2 cellular contexts compared by ENCODE assay signal in genomic region chr19:12783226-12783848, GRCh38.
TF ChIP-seq lines count a peak whose summit lies in the region.

No MANE protein-coding gene starts in this region.

TF ChIP-seq in IMR-90, 13 proteins besides CTCF, POLR2A, EP300 and RAD21:
- TF ChIP-seq MAZ (IDR thresholded peaks at IDR 0.05; ENCODE audit: borderline replicate concordance, low read depth, low read length) (no peak), CEBPB (IDR thresholded peaks at IDR 0.05; ENCODE audit: low read depth, low read length) (no peak), MAFK (IDR thresholded peaks at IDR 0.05; ENCODE audit: low read depth, low read length) (no peak), RFX5 (IDR thresholded peaks at IDR 0.05; ENCODE audit: low read depth, low read length) (no peak), NFE2L2 (IDR thresholded peaks at IDR 0.05; ENCODE audit: low read depth, low read length) (no peak), BHLHE40 (IDR thresholded peaks at IDR 0.05; ENCODE audit: low read depth, low read length) (no peak), CHD1 (IDR thresholded peaks at IDR 0.05; ENCODE audit: low read depth, low read length) (no peak; the same call in 1 of the 2 replicates), MXI1 (IDR thresholded peaks at IDR 0.05; ENCODE audit: borderline replicate concordance, low read depth, low read length) (no peak), FOS (IDR thresholded peaks at IDR 0.05; ENCODE audit: low read depth, low read length) (no peak), RCOR1 (IDR thresholded peaks at IDR 0.05; ENCODE audit: insufficient replicate concordance, low read length) (no peak), ELK1 (IDR thresholded peaks at IDR 0.05; ENCODE audit: borderline replicate concordance, low read depth, low read length) (no peak), SMC3 (IDR thresholded peaks at IDR 0.05; ENCODE audit: low read depth, low read length) (no peak), USF2 (IDR thresholded peaks at IDR 0.05; ENCODE audit: low read depth, low read length) (no peak)

TF ChIP-seq in GM12878, 131 proteins besides CTCF, POLR2A, EP300 and RAD21 (continues in another document):
- no peak for TF ChIP-seq PAX8 (IDR thresholded peaks at IDR 0.05)
- TF ChIP-seq RBBP5 (conservative IDR thresholded peaks at IDR 0.05): no peak
- TF ChIP-seq SMAD5 (IDR thresholded peaks at IDR 0.05; ENCODE audit: low read depth): no peak
- TF ChIP-seq NR2F1 (conservative IDR thresholded peaks at IDR 0.05): 0 out of 2 replicates have a peak, but pooled peaks have one; percentile 0
- no peak for TF ChIP-seq TCF7 (IDR thresholded peaks at IDR 0.05; ENCODE audit: borderline replicate concordance)
- no peak for TF ChIP-seq SMAD1 (IDR thresholded peaks at IDR 0.05; ENCODE audit: low read depth, partially characterized antibody)
- TF ChIP-seq CBX5 (IDR thresholded peaks at IDR 0.05; ENCODE audit: low read depth): no peak
- TF ChIP-seq CEBPZ (IDR thresholded peaks at IDR 0.05; ENCODE audit: low read depth, low read length): no peak
- TF ChIP-seq BCLAF1 (IDR thresholded peaks at IDR 0.05): no peak
- no peak for TF ChIP-seq ETV6 (conservative IDR thresholded peaks at IDR 0.05 in 1 of 2, IDR thresholded peaks at IDR 0.05 in 1 of 2; ENCODE audit: borderline replicate concordance in 1 of 2, low read depth in 1 of 2)
- TF ChIP-seq MLLT1 (IDR thresholded peaks at IDR 0.05): no peak
- peak; percentile 17 for TF ChIP-seq GATAD2B (conservative IDR thresholded peaks at IDR 0.05; ENCODE audit: low read depth)
- no peak for TF ChIP-seq CHD1 (IDR thresholded peaks at IDR 0.05; ENCODE audit: low read depth, low read length)
- no peak for TF ChIP-seq PKNOX1 (IDR thresholded peaks at IDR 0.05)
- TF ChIP-seq STAT1 (conservative IDR thresholded peaks at IDR 0.05): no peak
- TF ChIP-seq NR2C1 (IDR thresholded peaks at IDR 0.05): no peak
- no peak for TF ChIP-seq ZNF24 (IDR thresholded peaks at IDR 0.05)
- no peak for TF ChIP-seq PBX3 (IDR thresholded peaks at IDR 0.05; ENCODE audit: insufficient replicate concordance, low read depth, low read length)
- no peak for TF ChIP-seq KDM1A (IDR thresholded peaks at IDR 0.05; ENCODE audit: borderline replicate concordance)
- no peak for TF ChIP-seq SREBF1 (IDR thresholded peaks at IDR 0.05; ENCODE audit: low read length)
- peak; percentile 51; the same call in 1 of the 2 replicates for TF ChIP-seq MYB (IDR thresholded peaks at IDR 0.05; ENCODE audit: borderline replicate concordance, low read depth, low read length)
- TF ChIP-seq TAF1 (IDR thresholded peaks at IDR 0.05; ENCODE audit: borderline replicate concordance, low read depth, low read length): no peak
- no peak for TF ChIP-seq CEBPB (IDR thresholded peaks at IDR 0.05; ENCODE audit: borderline replicate concordance in 1 of 2, low read depth in 2 of 2, low read length in 2 of 2)
- no peak for TF ChIP-seq SREBF2 (IDR thresholded peaks at IDR 0.05; ENCODE audit: low read length)
- TF ChIP-seq SIN3A (IDR thresholded peaks at IDR 0.05; ENCODE audit: low read depth, low read length): no peak
- TF ChIP-seq BCL3 (IDR thresholded peaks at IDR 0.05; ENCODE audit: borderline replicate concordance, insufficient read depth, low read depth, low read length, poor library complexity, severe bottlenecking): no peak
- TF ChIP-seq MTA3 (IDR thresholded peaks at IDR 0.05; ENCODE audit: borderline replicate concordance, low read length): no peak
- TF ChIP-seq ZBTB33 (IDR thresholded peaks at IDR 0.05): no peak
- TF ChIP-seq PAX5 (IDR thresholded peaks at IDR 0.05; ENCODE audit: borderline replicate concordance, low read depth, low read length): no peak
- TF ChIP-seq KAT2A (conservative IDR thresholded peaks at IDR 0.05; ENCODE audit: control insufficient read depth, low read depth, low read length): no peak
- no peak for TF ChIP-seq RELB (IDR thresholded peaks at IDR 0.05; ENCODE audit: low read depth)
- no peak for TF ChIP-seq SMC3 (IDR thresholded peaks at IDR 0.05; ENCODE audit: borderline replicate concordance, low read length)
- TF ChIP-seq E2F4 (IDR thresholded peaks at IDR 0.05; ENCODE audit: low read depth, low read length): no peak
- 0 out of 2 replicates have a peak, but pooled peaks have one; percentile 12 for TF ChIP-seq LARP7 (IDR thresholded peaks at IDR 0.05)
- no peak for TF ChIP-seq POLR2AphosphoS5 (IDR thresholded peaks at IDR 0.05; ENCODE audit: low read length)
- no peak for TF ChIP-seq RFX5 (IDR thresholded peaks at IDR 0.05; ENCODE audit: low read depth, low read length)
- TF ChIP-seq ZNF207 (IDR thresholded peaks at IDR 0.05; ENCODE audit: borderline replicate concordance): no peak
- no peak for TF ChIP-seq NFYA (IDR thresholded peaks at IDR 0.05; ENCODE audit: borderline replicate concordance, low read depth, low read length)
- no peak for TF ChIP-seq NR2C2 (IDR thresholded peaks at IDR 0.05; ENCODE audit: borderline replicate concordance, control insufficient read depth, insufficient read length, low read depth)
